In the genomic region with DNA sequence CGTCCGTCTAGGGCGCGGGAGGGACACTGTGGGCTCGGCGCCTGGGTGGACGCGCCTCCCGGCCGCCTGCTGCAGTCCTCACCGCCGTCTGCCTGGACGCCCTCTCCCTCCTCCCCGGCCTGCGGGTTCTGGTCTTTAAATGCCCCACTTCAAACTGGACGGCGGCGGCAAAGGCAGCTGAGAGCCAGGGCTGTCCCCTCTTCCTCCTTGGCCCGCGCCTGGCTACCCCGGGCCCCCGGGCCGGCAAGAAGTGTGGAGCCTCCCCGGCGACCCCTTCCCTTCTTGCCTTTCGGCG, we compare ENCODE assay signal across 8 cellular contexts. TPM values are rescaled to one million over a fixed set of nuclear protein-coding genes. Genes with fewer than 3 reads are reported as not detected.
DNase-seq lines count a peak whose midpoint lies in the region; ATAC-seq lines count a peak whose summit lies in the region.

No MANE protein-coding gene starts in this region.

- peak overlapping the region; percentile 92 for H3K27ac Mint-ChIP-seq in activated naive CD8-positive, alpha-beta T cell treated with anti-CD3 and anti-CD28 coated beads for 36 hours

- peaks cover 42% of the 10 kb centered on the region for H3K36me3 Mint-ChIP-seq in activated naive CD8-positive, alpha-beta T cell treated with anti-CD3 and anti-CD28 coated beads for 36 hours

- in situ Hi-C loops in KBM-7 (cut with MboI; ENCODE audit: low pct_unique_long_range_greater_than_20kb, low sequenced_read_pairs), result no loop called here

- H3K4me1 Mint-ChIP-seq in activated naive CD8-positive, alpha-beta T cell treated with anti-CD3 and anti-CD28 coated beads for 36 hours, result peaks cover 39% of the 10 kb centered on the region

- peaks cover 1% of the 10 kb centered on the region for H3K9me3 Mint-ChIP-seq in activated naive CD8-positive, alpha-beta T cell treated with anti-CD3 and anti-CD28 coated beads for 36 hours

- no peaks in the 10 kb centered on the region for H3K27me3 Mint-ChIP-seq in activated naive CD8-positive, alpha-beta T cell treated with anti-CD3 and anti-CD28 coated beads for 36 hours

- peak; percentile 74 for DNase-seq in activated CD8-positive, alpha-beta memory T cell treated with anti-CD3 and anti-CD28 coated beads for 24 hours
- no peak for DNase-seq in activated CD8-positive, alpha-beta memory T cell treated with anti-CD3 and anti-CD28 coated beads, Interleukin-2, amount 50 U/mL, for 4 hours
- DNase-seq in NCI-H526 (lab: John Stamatoyannopoulos, UW), result peak; percentile 36 to 73
- no peak for DNase-seq in activated naive CD8-positive, alpha-beta T cell treated with anti-CD3 and anti-CD28 coated beads for 36 hours
- peak; percentile 86 for DNase-seq in Right ventricle myocardium inferior (ENCODE audit: missing footprints)
- peak in 34 of 56 donors; percentile 1 to 76 (median 60) for DNase-seq in nucleus accumbens (lab: John Stamatoyannopoulos, UW)
- DNase-seq in KBM-7, result no peak

- ATAC-seq in HG02571 (IDR thresholded peaks at IDR 0.05; ENCODE audit: unreplicated experiment) (peak; percentile 5), Right ventricle myocardium inferior (peak; percentile 49)

- peak overlapping the region; percentile 93 for H3K4me3 Mint-ChIP-seq in activated naive CD8-positive, alpha-beta T cell treated with anti-CD3 and anti-CD28 coated beads for 36 hours

- intact Hi-C loops in Right ventricle myocardium inferior (cut with DNase I), result loop anchor here (1.0 to 5.0 kb wide), 7 partner anchors 36 to 339 kb away; no protein-coding TSS in a partner anchor

RNA-seq across cellular contexts. Expression of gene CBLB, which starts 0.4 kb away (rescaled TPM):
- 10 to 100 TPM; 95.1 to 97.3 TPM for total RNA-seq in activated naive CD8-positive, alpha-beta T cell treated with anti-CD3 and anti-CD28 coated beads for 36 hours
- total RNA-seq in Right ventricle myocardium inferior, result 54.6 TPM

Comparison
In these comparisons a context has a peak if more than half of its experiments do, and no peak if none do; other contexts are left out.
1. DNase-seq: peak in activated CD8-positive, alpha-beta memory T cell treated with anti-CD3 and anti-CD28 coated beads for 24 hours (single experiment), NCI-H526 (2 of 2), Right ventricle myocardium inferior (single experiment) and nucleus accumbens (34 of 56); none in activated CD8-positive, alpha-beta memory T cell treated with anti-CD3 and anti-CD28 coated beads, Interleukin-2, amount 50 U/mL, for 4 hours (single experiment), activated naive CD8-positive, alpha-beta T cell treated with anti-CD3 and anti-CD28 coated beads for 36 hours (single experiment) and KBM-7 (single experiment).